Comparison of ENCODE assay signal across 15 cellular contexts in the genomic region with DNA sequence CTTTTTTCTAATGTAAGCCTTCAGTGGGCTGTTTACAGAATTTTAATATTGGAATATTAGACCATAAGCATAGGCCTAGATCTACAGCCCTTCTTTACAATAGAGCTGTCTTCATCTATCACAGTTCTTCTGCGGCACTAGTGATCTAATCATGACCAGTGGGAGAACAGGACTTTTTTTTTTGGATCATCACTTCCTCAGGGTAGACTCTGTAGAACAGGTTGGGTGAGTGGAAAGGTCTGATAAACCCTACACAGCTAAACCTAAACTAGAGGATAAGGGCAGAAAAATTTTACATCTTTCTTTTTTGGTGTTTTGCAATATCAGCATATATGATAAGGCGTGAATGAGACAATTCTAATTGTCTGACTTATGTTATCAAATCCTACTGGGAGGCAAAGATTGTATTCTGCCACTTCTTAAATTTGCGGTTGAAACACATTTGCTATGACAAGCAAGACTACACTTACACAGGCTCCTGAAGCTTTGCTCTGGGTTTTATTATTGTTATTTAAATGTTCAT. TPM values are rescaled to one million over a fixed set of nuclear protein-coding genes. Genes with fewer than 3 reads are reported as not detected.
DNase-seq lines count a peak whose midpoint lies in the region; ATAC-seq, FAIRE-seq and TF ChIP-seq lines count a peak whose summit lies in the region.
"Had no signal": no experiment of that assay in that cellular context is flagged by ENCODE, and none has a peak within 500 bp of the region (broad histone marks: within the 10 kb centered on the region; RNA-seq: fewer than 3 reads in every experiment).

No MANE protein-coding gene starts in this region.

- H3K9me3 ChIP-seq in SJSA1 (replicated peaks) (no peaks in the 10 kb centered on the region), endothelial cell of umbilical vein (replicated peaks; ENCODE audit: control insufficient read depth, insufficient read depth, low read length) (no peaks in the 10 kb centered on the region), skeletal muscle satellite cell (replicated peaks; ENCODE audit: low read length) (no peaks in the 10 kb centered on the region)

- no peak overlapping the region for H3K4me2 ChIP-seq in endothelial cell of umbilical vein (ENCODE audit: insufficient read depth, low read length)
- peak overlapping the region; percentile 69 for H3K4me2 ChIP-seq in skeletal muscle satellite cell (ENCODE audit: low read length)

- no peak overlapping the region for H2AFZ ChIP-seq in endothelial cell of umbilical vein (ENCODE audit: low read depth, low read length)

- POLR2A ChIA-PET in endothelial cell of umbilical vein (lab: Charles Lee): interaction anchor here (1.5 kb wide), 1 partner anchor 56 kb away, joined by 3 read pairs; no protein-coding TSS in a partner anchor

- no peak for TF ChIP-seq POLR2A in endothelial cell of umbilical vein (IDR thresholded peaks at IDR 0.05; ENCODE audit: low read depth, low read length)

- no peaks in the 10 kb centered on the region for H3K9me1 ChIP-seq in endothelial cell of umbilical vein (replicated peaks; ENCODE audit: control insufficient read depth, extremely low read depth, insufficient read depth, low read length)

- peaks cover 44% of the 10 kb centered on the region for H3K4me1 Mint-ChIP-seq in activated naive CD4-positive, alpha-beta T cell treated with anti-CD3 and anti-CD28 coated beads, Interleukin-2, amount 10 ng/mL, durations not matched to agents 7 days and 5 days

- no peak for DNase-seq in activated naive CD4-positive, alpha-beta T cell treated with anti-CD3 and anti-CD28 coated beads, Interleukin-2, amount 10 ng/mL, durations not matched to agents 7 days and 5 days
- DNase-seq in activated naive CD4-positive, alpha-beta T cell treated with anti-CD3 and anti-CD28 coated beads, Interleukin-2, amount 50 U/mL, for 16 hours: no peak
- DNase-seq in SJSA1 (ENCODE audit: low read depth in 1 of 2, low spot score in 2 of 2) (no peak), endothelial cell of umbilical vein (ENCODE audit: low read depth, low spot score) (no peak), G401 (ENCODE audit: low spot score) (no peak), NCI-H345 treated with DMSO at 0.1 percent for 48 hours (lab: John Stamatoyannopoulos, UW; ENCODE audit: unreplicated experiment) (no peak)
- DNase-seq: anterior cingulate cortex, KG1, NCI-H1105 treated with DMSO at 0.1 percent for 48 hours, SHP77 treated with DMSO at 0.1 percent for 48 hours had no signal

- in situ Hi-C loops in G401 (cut with HindIII; ENCODE audit: low sequenced_read_pairs): no loop called here

- no peaks in the 10 kb centered on the region for H3K9me3 Mint-ChIP-seq in activated naive CD4-positive, alpha-beta T cell treated with anti-CD3 and anti-CD28 coated beads, Interleukin-2, amount 10 ng/mL, durations not matched to agents 7 days and 5 days
- H3K9me3 Mint-ChIP-seq: nephron had no signal

- dilution Hi-C loops in endothelial cell of umbilical vein (cut with MboI; ENCODE audit: extremely low pct_ligation_motif_present, low sequenced_read_pairs): no loop called here

- H3K4me3 ChIP-seq in SJSA1 (no peak overlapping the region), endothelial cell of umbilical vein (replicated peaks in 1 of 3; ENCODE audit: insufficient read depth in 1 of 3, low read depth in 1 of 3, low read length in 3 of 3) (no peak overlapping the region), skeletal muscle satellite cell (ENCODE audit: low read length) (no peak overlapping the region)

- TF ChIP-seq CTCF in endothelial cell of umbilical vein (IDR thresholded peaks at IDR 0.05; ENCODE audit: extremely low read depth in 1 of 2, insufficient read depth in 1 of 2, low read depth in 1 of 2, low read length in 2 of 2): no peak

- ATAC-seq in HG03442 (IDR thresholded peaks at IDR 0.05; ENCODE audit: unreplicated experiment): no peak

- peaks cover 10% of the 10 kb centered on the region for H3K36me3 Mint-ChIP-seq in activated naive CD4-positive, alpha-beta T cell treated with anti-CD3 and anti-CD28 coated beads, Interleukin-2, amount 10 ng/mL, durations not matched to agents 7 days and 5 days

- no peaks in the 10 kb centered on the region for H4K20me1 ChIP-seq in endothelial cell of umbilical vein (replicated peaks; ENCODE audit: control insufficient read depth, extremely low read depth, insufficient read depth, low read length)

- FAIRE-seq in endothelial cell of umbilical vein (lab: Jason Lieb, UNC): no peak
- FAIRE-seq: endometrium, frontal cortex had no signal

- intact Hi-C loops in endothelial cell of umbilical vein (cut with micrococcal nuclease): no loop called here

- H3K9ac ChIP-seq in endothelial cell of umbilical vein (replicated peaks; ENCODE audit: extremely low read depth, insufficient read depth, low read length) (no peak overlapping the region), skeletal muscle satellite cell (ENCODE audit: low read depth, low read length) (no peak overlapping the region)

- no peaks in the 10 kb centered on the region for H3K27me3 ChIP-seq in SJSA1 (replicated peaks)
- no peaks in the 10 kb centered on the region for H3K27me3 ChIP-seq in endothelial cell of umbilical vein (ENCODE audit: control insufficient read depth in 2 of 2, insufficient read depth in 2 of 2, low read length in 2 of 2)
- H3K27me3 ChIP-seq in skeletal muscle satellite cell (ENCODE audit: control insufficient read depth, insufficient read depth, low read length): no peaks in the 10 kb centered on the region

- BruUV-seq in endothelial cell of umbilical vein (replicated peaks; lab: Mats Ljungman, UMichigan): no TSS peak

- H3K27me3 Mint-ChIP-seq in activated naive CD4-positive, alpha-beta T cell treated with anti-CD3 and anti-CD28 coated beads, Interleukin-2, amount 10 ng/mL, durations not matched to agents 7 days and 5 days: peaks cover 12% of the 10 kb centered on the region

- H3K4me3 Mint-ChIP-seq in activated naive CD4-positive, alpha-beta T cell treated with anti-CD3 and anti-CD28 coated beads, Interleukin-2, amount 10 ng/mL, durations not matched to agents 7 days and 5 days: peak overlapping the region; percentile 74
- H3K4me3 Mint-ChIP-seq: nephron had no signal

- H3K27ac Mint-ChIP-seq in activated naive CD4-positive, alpha-beta T cell treated with anti-CD3 and anti-CD28 coated beads, Interleukin-2, amount 10 ng/mL, durations not matched to agents 7 days and 5 days: peak overlapping the region; percentile 97

- H3K79me2 ChIP-seq in endothelial cell of umbilical vein (ENCODE audit: control insufficient read depth, insufficient read depth, low read length): peaks cover 8% of the 10 kb centered on the region

- CTCF ChIA-PET in activated naive CD4-positive, alpha-beta T cell treated with anti-CD3 and anti-CD28 coated beads, Interleukin-2, amount 10 ng/mL, durations not matched to agents 7 days and 5 days (lab: Charles Lee): interaction anchor here (0.8 to 11.9 kb wide), 7 partner anchors 8 to 100 kb away, joined by 3 to 105 read pairs (median 5); a partner anchor contains a TSS
- CTCF ChIA-PET in endothelial cell of umbilical vein (lab: Charles Lee): interaction anchor here (1.2 to 14.9 kb wide), 5 partner anchors 54 to 99 kb away, joined by 4 to 333 read pairs (median 5); a partner anchor contains a TSS

- H3K4me1 ChIP-seq in SJSA1 (replicated peaks) (peaks cover 35% of the 10 kb centered on the region), endothelial cell of umbilical vein (ENCODE audit: control insufficient read depth, extremely low read depth, insufficient read depth, low read length) (peaks cover 50% of the 10 kb centered on the region), skeletal muscle satellite cell (ENCODE audit: control insufficient read depth, insufficient read depth, low read length) (peaks cover 50% of the 10 kb centered on the region)

- H3K36me3 ChIP-seq in SJSA1: peaks cover 40% of the 10 kb centered on the region
- H3K36me3 ChIP-seq in endothelial cell of umbilical vein (ENCODE audit: control insufficient read depth in 2 of 2, extremely low read depth in 1 of 2, insufficient read depth in 2 of 2, low read length in 2 of 2): peaks cover 8 to 9% of the 10 kb centered on the region in 2 experiments
- H3K36me3 ChIP-seq in skeletal muscle satellite cell (ENCODE audit: insufficient read depth, low read length): peaks cover 45% of the 10 kb centered on the region

- H3K27ac ChIP-seq in SJSA1 (peak overlapping the region; percentile 60; the same call in 1 of the 2 replicates), endothelial cell of umbilical vein (ENCODE audit: insufficient read depth, low read depth, low read length) (peak overlapping the region; percentile 75)

TF ChIP-seq in endothelial cell of umbilical vein, 7 proteins besides CTCF, POLR2A, EP300 and RAD21:
- TF ChIP-seq MYC (IDR thresholded peaks at IDR 0.05; ENCODE audit: low read depth, low read length): no peak
- TF ChIP-seq POLR2AphosphoS5 (IDR thresholded peaks at IDR 0.05; ENCODE audit: insufficient read depth, low read depth, low read length): no peak
- no peak for TF ChIP-seq GATA2 (IDR thresholded peaks at IDR 0.05; ENCODE audit: insufficient read depth, insufficient read length, low read depth, low read length)
- TF ChIP-seq, protein P1, sequence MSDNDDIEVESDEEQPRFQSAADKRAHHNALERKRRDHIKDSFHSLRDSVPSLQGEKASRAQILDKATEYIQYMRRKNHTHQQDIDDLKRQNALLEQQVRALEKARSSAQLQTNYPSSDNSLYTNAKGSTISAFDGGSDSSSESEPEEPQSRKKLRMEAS (IDR thresholded peaks at IDR 0.05; ENCODE audit: insufficient read depth, insufficient read length): no peak
- TF ChIP-seq FOS (IDR thresholded peaks at IDR 0.05; ENCODE audit: borderline replicate concordance, insufficient read depth, low read length): no peak
- TF ChIP-seq EZH2 (IDR thresholded peaks at IDR 0.05; ENCODE audit: borderline replicate concordance, low read depth, low read length, severe bottlenecking): no peak
- no peak for TF ChIP-seq JUN (IDR thresholded peaks at IDR 0.05; ENCODE audit: borderline replicate concordance, insufficient read depth, insufficient read length, low read depth)

RNA-seq across cellular contexts. Expression of a gene that starts 52.2 kb away (rescaled TPM):
- total RNA-seq in SJSA1 (2014; rRNA removed; shearing (Covaris generic)): 50.2 and 54.2 TPM in 2 replicates
- 21.3 and 22.8 TPM in 2 replicates for total RNA-seq in endothelial cell of umbilical vein
- polyA plus RNA-seq in endothelial cell of umbilical vein: 5.8 and 7.8 TPM in 2 replicates
- 8.9 TPM in 2 replicates for polyA plus RNA-seq in endothelial cell of umbilical vein (2011; cell fraction: cytosol; rRNA removed)
- 16.9 and 23.3 TPM in 2 replicates for polyA plus RNA-seq in endothelial cell of umbilical vein (2011; cell fraction: nucleus; rRNA removed)
- 18.2 and 22.8 TPM in 2 replicates for polyA plus RNA-seq in endothelial cell of umbilical vein (2012)
- polyA minus RNA-seq in endothelial cell of umbilical vein: 10.3 and 11.7 TPM in 2 replicates
- polyA minus RNA-seq in endothelial cell of umbilical vein (2011; cell fraction: cytosol; rRNA and poly(A)+ RNA removed): 9.5 TPM
- 10.5 and 10.6 TPM in 2 replicates for polyA minus RNA-seq in endothelial cell of umbilical vein (2011; cell fraction: nucleus; rRNA and poly(A)+ RNA removed)
- 36.3 and 46.1 TPM in 2 replicates for total RNA-seq in skeletal muscle satellite cell (2012; rRNA removed)
- 11.1 and 15.1 TPM in 2 replicates for total RNA-seq in G401 (2014; rRNA removed; shearing (Covaris generic))
